In the genomic region with DNA sequence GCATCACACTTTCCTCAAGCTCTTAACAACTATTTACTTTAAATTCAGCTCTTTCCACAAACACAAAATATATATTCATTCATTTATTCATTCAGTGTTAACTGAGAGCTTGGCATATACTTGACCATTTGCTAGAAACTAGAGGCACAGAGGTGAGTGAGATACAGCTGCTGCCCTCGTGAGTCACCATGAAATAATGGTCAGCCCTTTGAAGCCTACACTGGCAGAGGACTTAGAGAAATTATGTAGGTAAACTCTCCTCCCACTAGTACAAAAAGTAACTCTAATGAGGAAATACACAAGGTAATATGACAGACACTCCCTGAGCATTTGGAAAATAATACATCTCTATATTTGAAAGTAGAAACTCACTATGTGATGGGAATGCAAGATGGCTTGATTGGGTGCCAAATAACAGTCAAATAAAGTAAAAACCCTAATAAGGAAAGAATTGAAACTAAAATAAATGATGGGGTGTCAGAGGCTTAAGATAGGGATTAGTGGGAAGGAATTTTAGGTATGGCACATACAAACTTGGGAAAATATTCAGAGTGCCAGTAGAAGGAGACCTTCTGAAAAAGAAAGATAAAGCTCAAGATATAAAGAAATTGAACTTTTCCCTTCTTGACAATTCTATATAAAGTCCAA, we compare ENCODE assay signal across 21 cellular contexts.
DNase-seq lines count a peak whose midpoint lies in the region; ATAC-seq and TF ChIP-seq lines count a peak whose summit lies in the region.
"Had no signal": no experiment of that assay in that cellular context is flagged by ENCODE, and none has a peak within 500 bp of the region (broad histone marks: within the 10 kb centered on the region; RNA-seq: fewer than 3 reads in every experiment).

No MANE protein-coding gene starts in this region.

- DNase-seq in EL, result peak; percentile 15
- peak; percentile 11 for DNase-seq in PC-3
- DNase-seq in epithelial cell of esophagus (ENCODE audit: low read depth), result peak; percentile 49
- no peak for DNase-seq in omental fat pad (ENCODE audit: low spot score)
- no peak for DNase-seq in epidermal melanocyte (ENCODE audit: insufficient read length, low spot score)
- no peak for DNase-seq in activated CD4-positive, alpha-beta memory T cell treated with anti-CD3 and anti-CD28 coated beads, Interleukin-2, amount 10 ng/mL, durations not matched to agents 7 days and 5 days
- no peak for DNase-seq in activated CD4-positive, alpha-beta T cell treated with anti-CD3 and anti-CD28 coated beads for 36 hours
- DNase-seq: activated CD4-positive, alpha-beta T cell treated with anti-CD3 and anti-CD28 coated beads, Interleukin-2, amount 10 ng/mL, durations not matched to agents 7 days and 5 days; anterior cingulate cortex; CD4-positive, alpha-beta T cell; colonic mucosa; KG1; left lung; NCI-H2029; NCI-H446 treated with DMSO at 0.1 percent for 48 hours; NK-92 treated with Interleukin-12 subunit alpha and Interleukin-12 subunit beta, amount 100 ng/mL, for 24 hours; stimulated activated CD4-positive, alpha-beta T cell treated with anti-CD3 and anti-CD28 coated beads, Interleukin-15, amount 100 ng/mL, for 24 hours; T-cell; testis had no signal

- H3K79me2 ChIP-seq in PC-3 (ENCODE audit: low read length), result no peaks in the 10 kb centered on the region

- H2AFZ ChIP-seq in PC-3 (ENCODE audit: low read length), result no peak overlapping the region
- H2AFZ ChIP-seq: neural progenitor cell had no signal

- H3K36me3 ChIP-seq in PC-3 (ENCODE audit: low read depth, low read length), result peaks cover 20% of the 10 kb centered on the region
- H3K36me3 ChIP-seq: colonic mucosa, neural progenitor cell had no signal

- H3K9me3 Mint-ChIP-seq in activated CD4-positive, alpha-beta memory T cell treated with anti-CD3 and anti-CD28 coated beads, Interleukin-2, amount 10 ng/mL, durations not matched to agents 7 days and 5 days, result no peaks in the 10 kb centered on the region
- no peaks in the 10 kb centered on the region for H3K9me3 Mint-ChIP-seq in activated CD4-positive, alpha-beta T cell treated with anti-CD3 and anti-CD28 coated beads for 36 hours (ENCODE audit: low read depth)
- H3K9me3 Mint-ChIP-seq: activated CD4-positive, alpha-beta T cell treated with anti-CD3 and anti-CD28 coated beads, Interleukin-2, amount 10 ng/mL, durations not matched to agents 7 days and 5 days; CD4-positive, alpha-beta T cell; neural progenitor cell; T-cell had no signal

- CTCF ChIA-PET in PC-3 (lab: Charles Lee), result no interaction called here
- CTCF ChIA-PET in activated CD4-positive, alpha-beta memory T cell treated with anti-CD3 and anti-CD28 coated beads, Interleukin-2, amount 10 ng/mL, durations not matched to agents 7 days and 5 days (lab: Charles Lee), result no interaction called here
- CTCF ChIA-PET in activated CD4-positive, alpha-beta T cell treated with anti-CD3 and anti-CD28 coated beads for 36 hours (lab: Charles Lee), result interaction anchor here (0.9 kb wide), 1 partner anchor 56 kb away, joined by 4 read pairs; no protein-coding TSS in a partner anchor

- intact Hi-C loops in PC-3 (cut with micrococcal nuclease), result no loop called here
- intact Hi-C loops in activated CD4-positive, alpha-beta T cell treated with anti-CD3 and anti-CD28 coated beads for 36 hours (cut with DNase I, micrococcal nuclease), result no loop called here

- H3K27ac Mint-ChIP-seq in activated CD4-positive, alpha-beta memory T cell treated with anti-CD3 and anti-CD28 coated beads, Interleukin-2, amount 10 ng/mL, durations not matched to agents 7 days and 5 days, result no peak overlapping the region
- no peak overlapping the region for H3K27ac Mint-ChIP-seq in activated CD4-positive, alpha-beta T cell treated with anti-CD3 and anti-CD28 coated beads for 36 hours
- H3K27ac Mint-ChIP-seq: activated CD4-positive, alpha-beta T cell treated with anti-CD3 and anti-CD28 coated beads, Interleukin-2, amount 10 ng/mL, durations not matched to agents 7 days and 5 days; CD4-positive, alpha-beta T cell; neural progenitor cell; T-cell had no signal

- no peak overlapping the region for H3K4me3 ChIP-seq in PC-3 (ENCODE audit: low read length)
- no peak overlapping the region for H3K4me3 ChIP-seq in epithelial cell of esophagus (ENCODE audit: low read length)
- H3K4me3 ChIP-seq: colonic mucosa, left lung, neural progenitor cell, testis had no signal

- H3K4me1 Mint-ChIP-seq in activated CD4-positive, alpha-beta memory T cell treated with anti-CD3 and anti-CD28 coated beads, Interleukin-2, amount 10 ng/mL, durations not matched to agents 7 days and 5 days, result no peaks in the 10 kb centered on the region
- no peaks in the 10 kb centered on the region for H3K4me1 Mint-ChIP-seq in activated CD4-positive, alpha-beta T cell treated with anti-CD3 and anti-CD28 coated beads for 36 hours
- H3K4me1 Mint-ChIP-seq: activated CD4-positive, alpha-beta T cell treated with anti-CD3 and anti-CD28 coated beads, Interleukin-2, amount 10 ng/mL, durations not matched to agents 7 days and 5 days; T-cell had no signal

- no peak overlapping the region for H3K27ac ChIP-seq in PC-3 (ENCODE audit: low read length)
- H3K27ac ChIP-seq: colonic mucosa, left lung, neural progenitor cell, testis had no signal

- H3K27me3 Mint-ChIP-seq in activated CD4-positive, alpha-beta memory T cell treated with anti-CD3 and anti-CD28 coated beads, Interleukin-2, amount 10 ng/mL, durations not matched to agents 7 days and 5 days, result peaks cover 36% of the 10 kb centered on the region
- H3K27me3 Mint-ChIP-seq in activated CD4-positive, alpha-beta T cell treated with anti-CD3 and anti-CD28 coated beads for 36 hours, result peaks cover 5% of the 10 kb centered on the region

- H3K36me3 Mint-ChIP-seq in activated CD4-positive, alpha-beta memory T cell treated with anti-CD3 and anti-CD28 coated beads, Interleukin-2, amount 10 ng/mL, durations not matched to agents 7 days and 5 days (ENCODE audit: low read depth), result no peaks in the 10 kb centered on the region
- no peaks in the 10 kb centered on the region for H3K36me3 Mint-ChIP-seq in activated CD4-positive, alpha-beta T cell treated with anti-CD3 and anti-CD28 coated beads for 36 hours (ENCODE audit: low read depth)
- H3K36me3 Mint-ChIP-seq: T-cell had no signal

- H4K20me1 ChIP-seq in PC-3 (ENCODE audit: low read length), result no peaks in the 10 kb centered on the region

- H3K4me1 ChIP-seq in PC-3 (ENCODE audit: insufficient read depth, low read length), result no peaks in the 10 kb centered on the region
- H3K4me1 ChIP-seq: colonic mucosa, left lung, neural progenitor cell, testis had no signal

- peak; percentile 64 for ATAC-seq in PC-3
- ATAC-seq in omental fat pad (ENCODE audit: low FRiP score), result peak; percentile 89
- no peak for ATAC-seq in GM18861 (IDR thresholded peaks at IDR 0.05; ENCODE audit: unreplicated experiment)
- ATAC-seq in activated CD4-positive, alpha-beta T cell treated with anti-CD3 and anti-CD28 coated beads for 36 hours, result no peak
- ATAC-seq: left lung, T-cell had no signal

- H3K4me3 Mint-ChIP-seq in activated CD4-positive, alpha-beta memory T cell treated with anti-CD3 and anti-CD28 coated beads, Interleukin-2, amount 10 ng/mL, durations not matched to agents 7 days and 5 days, result no peak overlapping the region
- no peak overlapping the region for H3K4me3 Mint-ChIP-seq in activated CD4-positive, alpha-beta T cell treated with anti-CD3 and anti-CD28 coated beads for 36 hours
- H3K4me3 Mint-ChIP-seq: activated CD4-positive, alpha-beta T cell treated with anti-CD3 and anti-CD28 coated beads, Interleukin-2, amount 10 ng/mL, durations not matched to agents 7 days and 5 days; CD4-positive, alpha-beta T cell; neural progenitor cell; T-cell had no signal

- H3K9me2 ChIP-seq in PC-3 (replicated peaks; ENCODE audit: low read length), result no peaks in the 10 kb centered on the region

- TF ChIP-seq CTCF in PC-3 (conservative IDR thresholded peaks at IDR 0.05; ENCODE audit: low read depth, low read length) (no peak), epithelial cell of esophagus (IDR thresholded peaks at IDR 0.05; ENCODE audit: insufficient read depth, low read depth, low read length, missing control alignments) (no peak), omental fat pad (IDR thresholded peaks at IDR 0.05) (no peak)

- no TSS peak for BruUV-seq in PC-3 (replicated peaks; lab: Mats Ljungman, UMichigan)

- no peak overlapping the region for H3K4me2 ChIP-seq in PC-3 (ENCODE audit: low read length)
- H3K4me2 ChIP-seq: neural progenitor cell had no signal

- no peaks in the 10 kb centered on the region for H3K9me3 ChIP-seq in PC-3 (ENCODE audit: low read length)
- H3K9me3 ChIP-seq: colonic mucosa, left lung, testis had no signal

- no peaks in the 10 kb centered on the region for H3F3A ChIP-seq in PC-3 (ENCODE audit: low read length, unreplicated experiment)

- POLR2A ChIA-PET in PC-3 (lab: Charles Lee; ENCODE audit: unreplicated experiment), result interaction anchor here (0.6 kb wide), 2 partner anchors 60 to 208 kb away, joined by 3 to 4 read pairs; no protein-coding TSS in a partner anchor
- POLR2A ChIA-PET in activated CD4-positive, alpha-beta memory T cell treated with anti-CD3 and anti-CD28 coated beads, Interleukin-2, amount 10 ng/mL, durations not matched to agents 7 days and 5 days (lab: Charles Lee), result no interaction called here
- POLR2A ChIA-PET in activated CD4-positive, alpha-beta T cell treated with anti-CD3 and anti-CD28 coated beads for 36 hours (lab: Charles Lee), result no interaction called here

- H3K27me3 ChIP-seq in PC-3 (ENCODE audit: low read length), result no peaks in the 10 kb centered on the region
- H3K27me3 ChIP-seq: colonic mucosa, left lung, neural progenitor cell, testis had no signal

- H3K9ac ChIP-seq in PC-3 (ENCODE audit: low read length), result no peak overlapping the region
- H3K9ac ChIP-seq: neural progenitor cell had no signal

Comparison
In these comparisons a context has a peak if more than half of its experiments do, and no peak if none do; other contexts are left out.
1. DNase-seq: peak in EL (single experiment), PC-3 (single experiment) and epithelial cell of esophagus (single experiment); none in omental fat pad (single experiment), epidermal melanocyte (single experiment), activated CD4-positive, alpha-beta memory T cell treated with anti-CD3 and anti-CD28 coated beads, Interleukin-2, amount 10 ng/mL, durations not matched to agents 7 days and 5 days (single experiment) and activated CD4-positive, alpha-beta T cell treated with anti-CD3 and anti-CD28 coated beads for 36 hours (single experiment).
2. ATAC-seq: peak in PC-3 (single experiment) and omental fat pad (single experiment); none in GM18861 (single experiment) and activated CD4-positive, alpha-beta T cell treated with anti-CD3 and anti-CD28 coated beads for 36 hours (single experiment).